15 cellular contexts compared by ENCODE assay signal in genomic region chr19:3632098-3632497, GRCh38. TPM values are rescaled to one million over a fixed set of nuclear protein-coding genes. Genes with fewer than 3 reads are reported as not detected.
A peak's percentile ranks its signal among the peaks of the same experiment; 100 is the strongest.
DNase-seq lines count a peak whose midpoint lies in the region; ATAC-seq and TF ChIP-seq lines count a peak whose summit lies in the region.
"Had no signal": no experiment of that assay in that cellular context is flagged by ENCODE, and none has a peak within 500 bp of the region (broad histone marks: within the 10 kb centered on the region; RNA-seq: fewer than 3 reads in every experiment).

No MANE protein-coding gene starts in this region.

- TF ChIP-seq CTCF in HFFc6 (IDR thresholded peaks at IDR 0.05) = peak; percentile 21; the same call in 1 of the 2 replicates
- no peak for TF ChIP-seq CTCF in right lobe of liver (IDR thresholded peaks at IDR 0.05)

- ATAC-seq in right lobe of liver (no peak), HG02885 (IDR thresholded peaks at IDR 0.05; ENCODE audit: poor library complexity, unreplicated experiment) (no peak)
- ATAC-seq: GM23338, K562 had no signal

- DNase-seq in HFFc6 (no peak), neuronal stem cell (ENCODE audit: low spot score) (no peak), right lobe of liver (no peak), NCI-H2171 (lab: John Stamatoyannopoulos, UW) (no peak)
- DNase-seq: CD4-positive, CD25-positive, alpha-beta regulatory T cell; DMS79; H9 had no signal

- no peak overlapping the region for H2BK15ac ChIP-seq in neuronal stem cell (ENCODE audit: low read length)

- H3K9me3 Mint-ChIP-seq in HFFc6 = no peaks in the 10 kb centered on the region
- H3K9me3 Mint-ChIP-seq: GM23338, H9 had no signal

- TF ChIP-seq POLR2A in right lobe of liver (IDR thresholded peaks at IDR 0.05) = no peak

- no peak overlapping the region for H2BK12ac ChIP-seq in neuronal stem cell (ENCODE audit: low read length)

- H2BK5ac ChIP-seq in neuronal stem cell (ENCODE audit: low read length) = peak overlapping the region; percentile 82

- no peak overlapping the region for H3K18ac ChIP-seq in neuronal stem cell (ENCODE audit: low read length)

- H3K4ac ChIP-seq in neuronal stem cell (ENCODE audit: low read length) = no peak overlapping the region

- no peak overlapping the region for H2AK5ac ChIP-seq in neuronal stem cell (ENCODE audit: low read depth, low read length)

- 83 to 87% methylated on average over 16 of the region's 16 CpGs for WGBS in esophagus, 2 donors
- WGBS in neuronal stem cell (ENCODE audit: extremely low coverage in 2 of 2, insufficient read length in 2 of 2, insufficient replicate concordance in 1 of 2), 2 donors = no CpG with 5 or more reads among the region's 16 CpGs
- WGBS in right lobe of liver (ENCODE audit: insufficient coverage, low coverage, low lambda C conversion rate, missing lambda C conversion rate) = 80% methylated on average over 1 of the region's 16 CpGs

- intact Hi-C loops in right lobe of liver (cut with DNase I) = no loop called here

- no peaks in the 10 kb centered on the region for H3K36me3 Mint-ChIP-seq in HFFc6 (ENCODE audit: low read depth)

- H3K4me1 Mint-ChIP-seq in HFFc6 (ENCODE audit: low read depth) = no peaks in the 10 kb centered on the region
- H3K4me1 Mint-ChIP-seq: GM23338, H9 had no signal

- H3K9me3 ChIP-seq in esophagus (ENCODE audit: control insufficient read depth in 2 of 2, insufficient read depth in 1 of 2, low read depth in 1 of 2, low read length in 1 of 2) (no peaks in the 10 kb centered on the region), neuronal stem cell (replicated peaks in 1 of 2; ENCODE audit: control insufficient read depth in 2 of 2, insufficient read depth in 1 of 2, low read depth in 1 of 2, low read length in 2 of 2) (peaks cover 0 to 2% of the 10 kb centered on the region in 2 donors), right lobe of liver (no peaks in the 10 kb centered on the region)
- H3K9me3 ChIP-seq: BLaER1 treated with 17β-estradiol and CSF1 and Interleukin-3, amounts not matched to agents 10 nM and 100 nM had no signal

- H3K9ac ChIP-seq in neuronal stem cell (ENCODE audit: low read depth, low read length, poor library complexity) = no peak overlapping the region

- H3K4me1 ChIP-seq in esophagus (ENCODE audit: control insufficient read depth in 2 of 2, insufficient read depth in 2 of 2, low read length in 1 of 2) = no peaks in the 10 kb centered on the region
- H3K4me1 ChIP-seq in neuronal stem cell (ENCODE audit: control insufficient read depth in 2 of 2, insufficient read depth in 1 of 2, low read depth in 1 of 2, low read length in 2 of 2) = no peaks in the 10 kb centered on the region
- peaks cover 0 to 4% (median 0%) of the 10 kb centered on the region in 4 donors for H3K4me1 ChIP-seq in right lobe of liver

- no peak overlapping the region for H3K27ac Mint-ChIP-seq in HFFc6
- H3K27ac Mint-ChIP-seq: CD4-positive, CD25-positive, alpha-beta regulatory T cell; GM23338; H9 had no signal

- no peaks in the 10 kb centered on the region for H3K27me3 ChIP-seq in esophagus (ENCODE audit: control insufficient read depth in 1 of 2, insufficient read depth in 2 of 2, low read length in 2 of 2)
- no peaks in the 10 kb centered on the region for H3K27me3 ChIP-seq in neuronal stem cell (ENCODE audit: control insufficient read depth in 3 of 3, insufficient read depth in 3 of 3, low read depth in 1 of 3, low read length in 3 of 3)
- no peaks in the 10 kb centered on the region for H3K27me3 ChIP-seq in right lobe of liver
- H3K27me3 ChIP-seq: BLaER1 treated with 17β-estradiol and CSF1 and Interleukin-3, amounts not matched to agents 10 nM and 100 nM had no signal

- H3K27ac ChIP-seq in esophagus (ENCODE audit: low read depth in 2 of 2, low read length in 1 of 2) (peak overlapping the region; percentile 37 to 54), neuronal stem cell (replicated peaks; ENCODE audit: low read length) (no peak overlapping the region), temporal lobe (ENCODE audit: low read depth, low read length) (peak overlapping the region; percentile 85), right lobe of liver (no peak overlapping the region)
- H3K27ac ChIP-seq: 22Rv1; BLaER1 treated with 17β-estradiol and CSF1 and Interleukin-3, amounts not matched to agents 10 nM and 100 nM; HL-60 had no signal

- no peak overlapping the region for H3K4me2 ChIP-seq in neuronal stem cell (ENCODE audit: insufficient read depth, low read length, poor library complexity, severe bottlenecking)
- H3K4me2 ChIP-seq: GM23338 had no signal

- H3K4me3 Mint-ChIP-seq in HFFc6 = no peak overlapping the region
- H3K4me3 Mint-ChIP-seq: CD4-positive, CD25-positive, alpha-beta regulatory T cell; GM23338; H9 had no signal

- H4K8ac ChIP-seq in neuronal stem cell (ENCODE audit: low read depth, low read length) = no peak overlapping the region

- H4K91ac ChIP-seq in neuronal stem cell (ENCODE audit: low read depth, low read length, poor library complexity) = no peak overlapping the region

- no peak overlapping the region for H2BK120ac ChIP-seq in neuronal stem cell (ENCODE audit: low read depth, low read length)

- H3K4me3 ChIP-seq in esophagus (ENCODE audit: low read depth in 1 of 2, low read length in 2 of 2) (no peak overlapping the region), neuronal stem cell (ENCODE audit: low read length in 2 of 2) (no peak overlapping the region), right lobe of liver (no peak overlapping the region)
- H3K4me3 ChIP-seq: BLaER1 treated with 17β-estradiol and CSF1 and Interleukin-3, amounts not matched to agents 10 nM and 100 nM; GM23338; K562 had no signal

- H2AFZ ChIP-seq in neuronal stem cell (ENCODE audit: low read length) = no peak overlapping the region
- H2AFZ ChIP-seq: GM23338 had no signal

- H3K36me3 ChIP-seq in esophagus (ENCODE audit: control insufficient read depth in 2 of 2, insufficient read depth in 2 of 2, low read length in 1 of 2) = peaks cover 0 to 42% of the 10 kb centered on the region in 2 donors
- peaks cover 11 to 22% of the 10 kb centered on the region in 2 donors for H3K36me3 ChIP-seq in neuronal stem cell (replicated peaks in 1 of 2; ENCODE audit: control insufficient read depth in 2 of 2, insufficient read depth in 2 of 2, low read length in 2 of 2)
- H3K36me3 ChIP-seq in right lobe of liver = no peaks in the 10 kb centered on the region

- H3K23ac ChIP-seq in neuronal stem cell (ENCODE audit: low read depth, low read length, poor library complexity) = no peak overlapping the region

- H3K14ac ChIP-seq in neuronal stem cell (ENCODE audit: low read length) = no peak overlapping the region

- H3K79me1 ChIP-seq in neuronal stem cell (ENCODE audit: low read depth, low read length) = peaks cover 6% of the 10 kb centered on the region

- peaks cover 13% of the 10 kb centered on the region for H3K27me3 Mint-ChIP-seq in HFFc6 (ENCODE audit: insufficient read depth)
- H3K27me3 Mint-ChIP-seq: CD4-positive, CD25-positive, alpha-beta regulatory T cell had no signal

RNA-seq across cellular contexts. Expression of gene CACTIN, which starts 5.5 kb away (rescaled TPM):
- total RNA-seq in HFFc6 (2021; fragmentation: NEBNext Ultra II Directional; extraction: Animal tissue kit (Norgen Biotek cat#: 25700)) = 10 to 100 TPM; 22.7 to 25.3 (median 24.9) TPM
- polyA plus RNA-seq in esophagus = 10 to 100 TPM; 12.4 to 19.3 TPM
- polyA plus RNA-seq in neuronal stem cell (2013, experiment 1 of 2) = 23.9 TPM
- 25.3 TPM for polyA plus RNA-seq in neuronal stem cell (2013, experiment 2 of 2)
- total RNA-seq in temporal lobe (16.2 TPM), right lobe of liver (10 to 100 TPM in 4 of 6 experiments, 1 to 10 TPM in 2; 8.4 to 14.9 (median 10.3) TPM)

RNA-seq across cellular contexts. Expression of gene TBXA2R, which starts 25.4 kb away (rescaled TPM):
- total RNA-seq in HFFc6 (2021; fragmentation: NEBNext Ultra II Directional; extraction: Animal tissue kit (Norgen Biotek cat#: 25700)) = 1 to 10 TPM; 7.1 to 8.8 (median 7.4) TPM
- polyA plus RNA-seq in esophagus = under 1 TPM; 0.59 to 0.64 TPM
- polyA plus RNA-seq in neuronal stem cell (2013, experiment 1 of 2) = 0.11 TPM
- polyA plus RNA-seq in neuronal stem cell (2013, experiment 2 of 2) = 0.12 TPM
- total RNA-seq in temporal lobe = 0.25 TPM
- 10 to 100 TPM in 1 of 6 experiments, 1 to 10 TPM in 5; 2.8 to 10.4 (median 4.7) TPM for total RNA-seq in right lobe of liver

RNA-seq across cellular contexts. Expression of gene GIPC3, which starts 46.8 kb away (rescaled TPM):
- under 1 TPM in 4 of 6 experiments, not detected in 2; 0.10 to 0.17 (median 0.11) TPM for total RNA-seq in HFFc6 (2021; fragmentation: NEBNext Ultra II Directional; extraction: Animal tissue kit (Norgen Biotek cat#: 25700))
- under 1 TPM; 0.53 to 0.57 TPM for polyA plus RNA-seq in esophagus
- 0.46 TPM for polyA plus RNA-seq in neuronal stem cell (2013, experiment 1 of 2)
- 0.47 TPM for polyA plus RNA-seq in neuronal stem cell (2013, experiment 2 of 2)
- total RNA-seq in temporal lobe (0.25 TPM), right lobe of liver (1 to 10 TPM in 2 of 6 experiments, under 1 TPM in 4; 0.51 to 1.6 (median 0.80) TPM)

RNA-seq across cellular contexts. Expression of gene HMG20B, which starts 59.4 kb away (rescaled TPM):
- 10 to 100 TPM; 73.5 to 90.1 (median 78.3) TPM for total RNA-seq in HFFc6 (2021; fragmentation: NEBNext Ultra II Directional; extraction: Animal tissue kit (Norgen Biotek cat#: 25700))
- 10 to 100 TPM; 62.1 to 68.4 TPM for polyA plus RNA-seq in esophagus
- polyA plus RNA-seq in neuronal stem cell (2013, experiment 1 of 2) = 76.9 TPM
- polyA plus RNA-seq in neuronal stem cell (2013, experiment 2 of 2) = 73.8 TPM
- 9.6 TPM for total RNA-seq in temporal lobe
- 10 to 100 TPM; 30.7 to 58.6 (median 33.3) TPM for total RNA-seq in right lobe of liver

Comparison
In these comparisons a context has a peak if more than half of its experiments do, and no peak if none do; other contexts are left out.
1. H3K27ac ChIP-seq: peak in esophagus (2 of 2) and temporal lobe (single experiment); none in neuronal stem cell (single experiment) and right lobe of liver (0 of 3).